11 cellular contexts compared by ENCODE assay signal in genomic region chr15:82966671-82967071, GRCh38. TPM values are rescaled to one million over a fixed set of nuclear protein-coding genes. Genes with fewer than 3 reads are reported as not detected.
DNase-seq lines count a peak whose midpoint lies in the region; ATAC-seq and TF ChIP-seq lines count a peak whose summit lies in the region.
"Had no signal": no experiment of that assay in that cellular context is flagged by ENCODE, and none has a peak within 500 bp of the region (broad histone marks: within the 10 kb centered on the region; RNA-seq: fewer than 3 reads in every experiment).

No MANE protein-coding gene starts in this region.

- no peak for TF ChIP-seq CTCF in GM06990 (IDR thresholded peaks at IDR 0.05; ENCODE audit: insufficient read depth, low read length, poor library complexity, severe bottlenecking)

- H3K4me3 ChIP-seq in GM06990 (replicated peaks; ENCODE audit: low read depth, low read length) = no peak overlapping the region
- H3K4me3 ChIP-seq in Jurkat, Clone E6-1 (ENCODE audit: low read length) = no peak overlapping the region
- H3K4me3 ChIP-seq: transverse colon had no signal

- H3K36me3 ChIP-seq in GM06990 (ENCODE audit: control insufficient read depth, insufficient read depth, low read length) = no peaks in the 10 kb centered on the region
- H3K36me3 ChIP-seq: transverse colon had no signal

- ATAC-seq in GM19043 (IDR thresholded peaks at IDR 0.05; ENCODE audit: low read depth, unreplicated experiment) = peak; percentile 75
- ATAC-seq in HG02763 (IDR thresholded peaks at IDR 0.05; ENCODE audit: unreplicated experiment) = peak; percentile 58
- ATAC-seq: naive thymus-derived CD4-positive, alpha-beta T cell had no signal

- peak; percentile 50 for DNase-seq in GM06990 (ENCODE audit: extremely low read depth, insufficient read length)
- peak; percentile 45 for DNase-seq in Jurkat, Clone E6-1 (ENCODE audit: low read depth, low spot score)
- DNase-seq in SK-N-DZ (ENCODE audit: low spot score) = no peak
- no peak for DNase-seq in HPDE6-E6E7 (ENCODE audit: extremely low spot score)
- DNase-seq in AG08396 (ENCODE audit: low spot score) = no peak
- no peak for DNase-seq in NCI-H2029 (lab: John Stamatoyannopoulos, UW)
- DNase-seq: IMR-90, transverse colon had no signal

- H3K27me3 ChIP-seq in GM06990 (replicated peaks; ENCODE audit: control insufficient read depth, insufficient read depth, low read length) = no peaks in the 10 kb centered on the region
- H3K27me3 ChIP-seq: transverse colon had no signal

RNA-seq across cellular contexts. Expression of gene HOMER2, which starts 14.2 kb away (rescaled TPM):
- polyA plus RNA-seq in Jurkat, Clone E6-1 (2012; ENCODE audit: insufficient read depth, insufficient read length) = 32.2 TPM
- 18.1 and 30.0 TPM in 2 replicates for polyA plus RNA-seq in SK-N-DZ (2014; cell fraction: cytosol; rRNA removed)
- polyA plus RNA-seq in SK-N-DZ (2014; cell fraction: nucleus; rRNA removed) = 16.7 and 18.2 TPM in 2 replicates

RNA-seq across cellular contexts. Expression of gene RAMAC, which starts 19.3 kb away (rescaled TPM):
- 34.7 TPM for polyA plus RNA-seq in Jurkat, Clone E6-1 (2012; ENCODE audit: insufficient read depth, insufficient read length)
- 50.5 and 57.6 TPM in 2 replicates for polyA plus RNA-seq in SK-N-DZ (2014; cell fraction: cytosol; rRNA removed)
- 22.9 and 26.3 TPM in 2 replicates for polyA plus RNA-seq in SK-N-DZ (2014; cell fraction: nucleus; rRNA removed)

RNA-seq across cellular contexts. Expression of gene C15orf40, which starts 44.8 kb away (rescaled TPM):
- 37.0 TPM for polyA plus RNA-seq in Jurkat, Clone E6-1 (2012; ENCODE audit: insufficient read depth, insufficient read length)
- 16.6 and 18.4 TPM in 2 replicates for polyA plus RNA-seq in SK-N-DZ (2014; cell fraction: cytosol; rRNA removed)
- 16.9 and 18.4 TPM in 2 replicates for polyA plus RNA-seq in SK-N-DZ (2014; cell fraction: nucleus; rRNA removed)

Comparison
In these comparisons a context has a peak if more than half of its experiments do, and no peak if none do; other contexts are left out.
1. DNase-seq: peak in GM06990 (single experiment) and Jurkat, Clone E6-1 (single experiment); none in SK-N-DZ (single experiment), HPDE6-E6E7 (single experiment), AG08396 (single experiment) and NCI-H2029 (single experiment).